In genomic region chr2:26172189-26172865, GRCh38 we compare ENCODE assay signal across 8 cellular contexts. TPM values are rescaled to one million over a fixed set of nuclear protein-coding genes. Genes with fewer than 3 reads are reported as not detected.
DNase-seq lines count a peak whose midpoint lies in the region; ATAC-seq and TF ChIP-seq lines count a peak whose summit lies in the region.

No MANE protein-coding gene starts in this region.

- H3K27ac ChIP-seq in heart right ventricle: no peak overlapping the region
- no peak overlapping the region for H3K27ac ChIP-seq in ascending aorta
- H3K27ac ChIP-seq in mesenchymal stem cell (ENCODE audit: low read length, poor library complexity, severe bottlenecking): no peak overlapping the region

- H2BK5ac ChIP-seq in mesenchymal stem cell (ENCODE audit: low read depth, low read length, poor library complexity, severe bottlenecking): no peak overlapping the region

- no peak for TF ChIP-seq CTCF in heart right ventricle (IDR thresholded peaks at IDR 0.05)
- no peak for TF ChIP-seq CTCF in ascending aorta (IDR thresholded peaks at IDR 0.05)

- intact Hi-C loops in heart right ventricle (cut with DNase I) (no loop called here), Right ventricle myocardium superior (cut with DNase I) (no loop called here), ascending aorta (cut with DNase I) (no loop called here)

- no peak overlapping the region for H3K23ac ChIP-seq in mesenchymal stem cell (ENCODE audit: low read length in 2 of 2)

- no peak overlapping the region for H2AFZ ChIP-seq in mesenchymal stem cell (ENCODE audit: low read depth, low read length)

- peak overlapping the region; percentile 54 for H3K4me2 ChIP-seq in mesenchymal stem cell (ENCODE audit: low read length, poor library complexity, severe bottlenecking)

- WGBS in heart right ventricle, 2 donors: 17 to 18% methylated on average over 38 to 56 of the region's 56 CpGs
- 35% methylated on average over 36 of the region's 56 CpGs for WGBS in mesenchymal stem cell

- H3K27me3 ChIP-seq in heart right ventricle (peaks cover 12 to 50% (median 39%) of the 10 kb centered on the region in 7 donors), ascending aorta (peaks cover 15% of the 10 kb centered on the region), mesenchymal stem cell (ENCODE audit: control insufficient read depth in 1 of 2, insufficient read depth in 1 of 2, low read length in 2 of 2) (peaks cover 39 to 48% of the 10 kb centered on the region in 2 experiments)

- H2BK120ac ChIP-seq in mesenchymal stem cell (ENCODE audit: low read depth, low read length): no peak overlapping the region

- no peak overlapping the region for H2BK15ac ChIP-seq in mesenchymal stem cell (ENCODE audit: low read depth, poor library complexity, severe bottlenecking)

- H4K91ac ChIP-seq in mesenchymal stem cell (ENCODE audit: low read length): no peak overlapping the region

- DNase-seq in heart right ventricle (no peak), Right ventricle myocardium superior (no peak), ascending aorta (ENCODE audit: low spot score in 2 of 2) (peak in 1 of 2 donors; percentile 58), mesenchymal stem cell (no peak), EL (no peak), NCI-H2107 treated with DMSO at 0.1 percent for 48 hours (lab: John Stamatoyannopoulos, UW; ENCODE audit: unreplicated experiment) (no peak)

- H3K4me1 ChIP-seq in heart right ventricle: peaks cover 0 to 15% (median 11%) of the 10 kb centered on the region in 9 donors
- peaks cover 4% of the 10 kb centered on the region in 2 donors for H3K4me1 ChIP-seq in ascending aorta
- H3K4me1 ChIP-seq in mesenchymal stem cell (ENCODE audit: control insufficient read depth, insufficient read depth, low read depth, low read length): peaks cover 15% of the 10 kb centered on the region

- no peak overlapping the region for H2AK5ac ChIP-seq in mesenchymal stem cell (ENCODE audit: low read length, severe bottlenecking)

- no peak overlapping the region for H4K8ac ChIP-seq in mesenchymal stem cell (ENCODE audit: low read length)

- H3K18ac ChIP-seq in mesenchymal stem cell (ENCODE audit: low read depth in 1 of 2, low read length in 2 of 2): no peak overlapping the region

- peak overlapping the region in 8 of 10 donors; percentile 12 to 45 (median 30) for H3K4me3 ChIP-seq in heart right ventricle
- H3K4me3 ChIP-seq in ascending aorta: peak overlapping the region; percentile 57 to 59
- H3K4me3 ChIP-seq in mesenchymal stem cell (ENCODE audit: insufficient read depth in 1 of 2, low read depth in 1 of 2, low read length in 2 of 2): peak overlapping the region; percentile 18 to 27

- ATAC-seq in heart right ventricle (no peak), Right ventricle myocardium superior (ENCODE audit: poor library complexity) (no peak), HG02938 (IDR thresholded peaks at IDR 0.05; ENCODE audit: unreplicated experiment) (no peak), HG02678 (IDR thresholded peaks at IDR 0.05; ENCODE audit: unreplicated experiment) (no peak)

- no peak overlapping the region for H3K9ac ChIP-seq in mesenchymal stem cell (ENCODE audit: low read length)

- H3K4ac ChIP-seq in mesenchymal stem cell (ENCODE audit: low read depth in 1 of 2, low read length in 2 of 2): no peak overlapping the region

- H3K9me3 ChIP-seq in heart right ventricle (no peaks in the 10 kb centered on the region), ascending aorta (no peaks in the 10 kb centered on the region), mesenchymal stem cell (ENCODE audit: control insufficient read depth, low read length) (no peaks in the 10 kb centered on the region)

- no peak overlapping the region for H2BK12ac ChIP-seq in mesenchymal stem cell (ENCODE audit: low read length in 2 of 2)

- H3K79me1 ChIP-seq in mesenchymal stem cell (replicated peaks; ENCODE audit: low read length, poor library complexity, severe bottlenecking): no peaks in the 10 kb centered on the region

- H3K36me3 ChIP-seq in heart right ventricle: no peaks in the 10 kb centered on the region
- no peaks in the 10 kb centered on the region for H3K36me3 ChIP-seq in ascending aorta
- peaks cover 0 to 2% of the 10 kb centered on the region in 2 experiments for H3K36me3 ChIP-seq in mesenchymal stem cell (ENCODE audit: control insufficient read depth in 1 of 2, insufficient read depth in 2 of 2, low read depth in 1 of 2, low read length in 2 of 2)

- H3K14ac ChIP-seq in mesenchymal stem cell (ENCODE audit: low read length in 2 of 2): no peak overlapping the region

RNA-seq across cellular contexts. Expression of gene GAREM2, which starts 0.6 kb away (rescaled TPM):
- 1 to 10 TPM in 6 of 10 donors, under 1 TPM in 4; 0.55 to 2.3 (median 1.4) TPM for total RNA-seq in heart right ventricle
- polyA plus RNA-seq in heart right ventricle: under 1 TPM; 0.59 to 0.72 TPM
- total RNA-seq in Right ventricle myocardium superior: 1.3 TPM
- total RNA-seq in ascending aorta: 2.1 TPM
- polyA plus RNA-seq in mesenchymal stem cell (2013, experiment 1 of 2): 6.6 TPM
- 9.1 TPM for polyA plus RNA-seq in mesenchymal stem cell (2013, experiment 2 of 2)
